ENCODE assay signal across 1 cellular context in genomic region chr20:49747707-49748524, GRCh38.
TF ChIP-seq lines count a peak whose summit lies in the region.

No MANE protein-coding gene starts in this region.

TF ChIP-seq in HCT116, 20 proteins besides CTCF, POLR2A, EP300 and RAD21 (continued from another document):
- TF ChIP-seq ELF1 (IDR thresholded peaks at IDR 0.05; ENCODE audit: borderline replicate concordance, low read depth) (no peak), REST (IDR thresholded peaks at IDR 0.05; ENCODE audit: low read depth) (no peak), CBX3 (IDR thresholded peaks at IDR 0.05; ENCODE audit: low read depth) (no peak), SP1 (IDR thresholded peaks at IDR 0.05; ENCODE audit: low read depth) (no peak), EGR1 (IDR thresholded peaks at IDR 0.05; ENCODE audit: low read depth) (no peak), ZFX (IDR thresholded peaks at IDR 0.05) (no peak), ZBTB33 (IDR thresholded peaks at IDR 0.05; ENCODE audit: extremely low read depth, insufficient replicate concordance, low read length) (no peak)
- TF ChIP-seq, protein P1, sequence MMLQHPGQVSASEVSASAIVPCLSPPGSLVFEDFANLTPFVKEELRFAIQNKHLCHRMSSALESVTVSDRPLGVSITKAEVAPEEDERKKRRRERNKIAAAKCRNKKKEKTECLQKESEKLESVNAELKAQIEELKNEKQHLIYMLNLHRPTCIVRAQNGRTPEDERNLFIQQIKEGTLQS (IDR thresholded peaks at IDR 0.05), result no peak
TF ChIP-seq in HCT116: peak in this region for 0.
